ENCODE assay signal across 22 cellular contexts in the genomic region with DNA sequence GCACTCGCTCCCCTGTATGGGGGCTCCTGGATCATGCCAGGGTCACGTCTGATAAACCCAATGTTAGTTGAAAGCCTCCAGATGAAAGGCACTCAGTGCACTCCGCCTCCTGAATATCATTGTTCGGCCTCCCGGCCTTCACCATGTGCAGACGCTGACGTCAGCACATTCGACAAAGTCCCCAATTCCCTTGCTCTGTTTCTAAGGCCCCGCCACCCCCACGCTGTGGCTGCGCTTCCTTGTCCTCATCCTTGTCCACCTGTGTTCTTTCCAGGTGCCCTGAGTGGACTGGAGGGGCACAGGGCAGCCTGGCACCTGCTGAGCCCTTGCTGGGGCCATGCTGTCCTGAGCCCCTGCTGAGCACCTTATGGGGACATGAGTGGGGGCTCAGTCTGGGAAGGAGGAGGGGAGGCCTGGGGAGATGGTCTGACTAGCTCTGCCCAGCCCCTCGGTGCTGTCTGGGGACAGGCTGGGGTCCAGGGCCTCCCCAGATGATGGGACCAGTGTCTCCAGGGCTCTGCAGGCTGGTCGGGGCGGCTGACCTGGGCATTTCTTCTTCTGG. TPM values are rescaled to one million over a fixed set of nuclear protein-coding genes. Genes with fewer than 3 reads are reported as not detected.
"Had no signal": no experiment of that assay in that cellular context is flagged by ENCODE, and none has a peak within 500 bp of the region (broad histone marks: within the 10 kb centered on the region; RNA-seq: fewer than 3 reads in every experiment).

No MANE protein-coding gene starts in this region.

- FAIRE-seq: bronchial epithelial cell, endothelial cell of umbilical vein had no signal

- H3K4me1 ChIP-seq: esophagus muscularis mucosa, gastroesophageal sphincter, heart right ventricle, upper lobe of right lung had no signal

- DNase-seq: activated CD4-positive, CD25-positive, alpha-beta regulatory T cell treated with anti-CD3 and anti-CD28 coated beads, Interleukin-2, amount 50 U/mL, for 72 hours; dermis blood vessel endothelial cell; effector memory CD4-positive, alpha-beta T cell; immature natural killer cell; mesendoderm; stimulated activated CD4-positive, alpha-beta T cell treated with anti-CD3 and anti-CD28 coated beads, Interleukin-4, amount 100 ng/mL, for 24 hours; T-helper 2 cell; upper lobe of right lung had no signal

- H3K36me3 ChIP-seq: esophagus muscularis mucosa, gastroesophageal sphincter, heart right ventricle, thoracic aorta, upper lobe of right lung had no signal

- H3K4me1 Mint-ChIP-seq: immature natural killer cell; stimulated activated effector memory CD8-positive, alpha-beta T cell treated with anti-CD3 and anti-CD28 coated beads, Interleukin-12 subunit alpha, Interleukin-12 subunit beta, amount 100 ng/mL, for 72 hours had no signal

- ATAC-seq: naive thymus-derived CD8-positive, alpha-beta T cell had no signal

- H3K4me3 ChIP-seq: esophagus muscularis mucosa, gastroesophageal sphincter, heart right ventricle, thoracic aorta, upper lobe of right lung had no signal

- H3K4me3 Mint-ChIP-seq: activated naive CD8-positive, alpha-beta T cell; activated T-helper 1 cell treated with anti-CD3 and anti-CD28 coated beads, Interleukin-12 subunit alpha, Interleukin-12 subunit beta, Interleukin-2, Interleukin-4 antibody, amounts not matched to agents 30 ng/mL and 10 ng/mL and 1 ng/mL, durations not matched to agents 14 hours and 24 hours and 36 hours; immature natural killer cell; naive thymus-derived CD8-positive, alpha-beta T cell; stimulated activated effector memory CD8-positive, alpha-beta T cell treated with anti-CD3 and anti-CD28 coated beads, Interleukin-12 subunit alpha, Interleukin-12 subunit beta, amount 100 ng/mL, for 72 hours had no signal

- H3K36me3 Mint-ChIP-seq: stimulated activated effector memory CD8-positive, alpha-beta T cell treated with anti-CD3 and anti-CD28 coated beads, Interleukin-12 subunit alpha, Interleukin-12 subunit beta, amount 100 ng/mL, for 72 hours had no signal

- H3K27ac ChIP-seq: esophagus muscularis mucosa, gastroesophageal sphincter, heart right ventricle, thoracic aorta, upper lobe of right lung, VCaP had no signal

- H3K27ac Mint-ChIP-seq: activated naive CD8-positive, alpha-beta T cell; activated T-helper 1 cell treated with anti-CD3 and anti-CD28 coated beads, Interleukin-12 subunit alpha, Interleukin-12 subunit beta, Interleukin-2, Interleukin-4 antibody, amounts not matched to agents 30 ng/mL and 10 ng/mL and 1 ng/mL, durations not matched to agents 14 hours and 24 hours and 36 hours; immature natural killer cell; progenitor cell of endocrine pancreas; stimulated activated effector memory CD8-positive, alpha-beta T cell treated with anti-CD3 and anti-CD28 coated beads, Interleukin-12 subunit alpha, Interleukin-12 subunit beta, amount 100 ng/mL, for 72 hours had no signal

- H3K9me3 ChIP-seq: upper lobe of right lung had no signal

RNA-seq across cellular contexts. Expression of gene BHLHE23, which starts 9.8 kb away (rescaled TPM):
- total RNA-seq: activated T-helper 1 cell treated with anti-CD3 and anti-CD28 coated beads, Interleukin-12 subunit alpha, Interleukin-12 subunit beta, Interleukin-2, Interleukin-4 antibody, amounts not matched to agents 30 ng/mL and 10 ng/mL and 1 ng/mL, durations not matched to agents 14 hours and 24 hours and 36 hours; bronchial epithelial cell; dermis blood vessel endothelial cell; endothelial cell of umbilical vein; esophagus muscularis mucosa; gastroesophageal sphincter; heart right ventricle; naive thymus-derived CD8-positive, alpha-beta T cell; omental fat pad; progenitor cell of endocrine pancreas; skeletal muscle tissue; thoracic aorta; upper lobe of right lung had no signal
- polyA plus RNA-seq: endothelial cell of umbilical vein; immature natural killer cell; naive thymus-derived CD8-positive, alpha-beta T cell had no signal
